Comparison of ENCODE assay signal across 1 cellular context in genomic region chr11:18581825-18582224, GRCh38.
TF ChIP-seq lines count a peak whose summit lies in the region.

No MANE protein-coding gene starts in this region.

TF ChIP-seq in GM23338, 12 proteins besides CTCF, POLR2A, EP300 and RAD21 (continued from another document):
- TF ChIP-seq REST (IDR thresholded peaks at IDR 0.05; ENCODE audit: unreplicated experiment) (no peak), EZH2phosphoT487 (IDR thresholded peaks at IDR 0.05; ENCODE audit: unreplicated experiment) (no peak)
